8 cellular contexts compared by ENCODE assay signal in the genomic region with DNA sequence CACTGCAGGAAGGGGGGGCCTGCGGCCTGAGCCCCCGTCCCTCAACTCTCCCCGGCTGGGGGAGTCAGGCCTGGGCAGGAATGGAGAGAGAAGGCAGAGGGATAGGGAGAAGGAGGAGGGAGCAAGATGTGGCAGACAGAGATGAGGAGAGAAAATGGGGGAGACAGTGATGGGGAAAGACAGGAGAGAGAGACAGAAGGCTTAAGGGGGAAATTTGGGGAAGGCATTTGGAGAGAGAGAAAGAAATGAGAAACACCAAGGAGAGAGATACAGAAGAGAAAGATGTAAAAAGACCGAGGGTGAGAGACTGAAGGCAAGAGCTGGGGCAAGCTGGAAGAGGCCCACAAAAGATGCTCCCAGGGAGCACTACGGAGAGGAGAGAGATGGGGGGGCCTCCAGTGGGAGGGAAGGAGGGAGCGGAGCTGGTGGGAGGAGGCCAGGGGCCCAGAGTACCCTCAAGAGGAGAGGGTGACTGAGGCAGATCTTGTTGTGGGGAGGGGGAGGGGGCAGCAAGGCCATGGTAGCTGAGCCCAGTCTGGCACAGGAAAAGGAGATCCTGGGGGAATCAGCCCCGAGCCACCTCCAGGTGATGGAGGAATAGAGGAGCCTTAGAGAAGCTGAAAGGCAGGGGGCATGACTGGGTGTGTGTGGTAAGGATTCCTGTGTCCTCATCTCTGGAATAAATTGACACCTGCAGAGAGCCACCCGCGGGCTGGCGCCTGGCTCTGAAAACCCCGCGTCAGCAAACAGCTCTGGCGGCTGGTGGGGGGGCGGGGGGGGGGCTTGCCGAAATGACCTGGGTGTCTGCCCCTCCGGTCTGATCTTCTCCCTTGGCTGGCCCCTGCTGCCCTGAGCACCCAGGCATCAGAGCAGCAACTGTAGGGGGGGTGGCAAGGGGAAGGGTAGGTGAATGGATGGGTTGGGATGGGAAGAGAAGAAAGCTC. TPM values are rescaled to one million over a fixed set of nuclear protein-coding genes. Genes with fewer than 3 reads are reported as not detected.
A peak's percentile ranks its signal among the peaks of the same experiment; 100 is the strongest.
DNase-seq lines count a peak whose midpoint lies in the region; ATAC-seq and TF ChIP-seq lines count a peak whose summit lies in the region.

No MANE protein-coding gene starts in this region.

- H2BK120ac ChIP-seq in mesendoderm (ENCODE audit: low read depth, low read length): no peak overlapping the region

- no peak for ATAC-seq in left ventricle myocardium superior
- ATAC-seq in upper lobe of right lung: no peak
- ATAC-seq in HG03025 (IDR thresholded peaks at IDR 0.05; ENCODE audit: low FRiP score, unreplicated experiment): no peak

- H3K79me1 ChIP-seq in mesendoderm (ENCODE audit: low read length): no peaks in the 10 kb centered on the region

- H3K4me1 ChIP-seq in left ventricle myocardium inferior (peaks cover 32% of the 10 kb centered on the region), mesendoderm (ENCODE audit: control insufficient read depth, low read depth, low read length) (peaks cover 9% of the 10 kb centered on the region), upper lobe of right lung (peaks cover 10% of the 10 kb centered on the region)

- no peak overlapping the region for H2BK15ac ChIP-seq in mesendoderm (replicated peaks; ENCODE audit: low read depth)

- no peak overlapping the region for H4K8ac ChIP-seq in mesendoderm (ENCODE audit: low read depth, low read length)

- H3K4me3 ChIP-seq in left ventricle myocardium inferior (peak overlapping the region; percentile 78), astrocyte of the cerebellum (ENCODE audit: low read depth, low read length) (peak overlapping the region; percentile 72), mesendoderm (ENCODE audit: low read length) (peak overlapping the region; percentile 90), upper lobe of right lung (peak overlapping the region; percentile 64)

- no peak overlapping the region for H3K18ac ChIP-seq in mesendoderm (ENCODE audit: low read length)

- H3K56ac ChIP-seq in mesendoderm (ENCODE audit: low read length): peak overlapping the region; percentile 92

- H3K36me3 ChIP-seq in left ventricle myocardium inferior: no peaks in the 10 kb centered on the region
- H3K36me3 ChIP-seq in mesendoderm (ENCODE audit: control insufficient read depth, insufficient read depth, low read length): no peaks in the 10 kb centered on the region
- no peaks in the 10 kb centered on the region for H3K36me3 ChIP-seq in upper lobe of right lung

- no peaks in the 10 kb centered on the region for H3K9me3 ChIP-seq in left ventricle myocardium inferior (replicated peaks)
- H3K9me3 ChIP-seq in upper lobe of right lung: no peaks in the 10 kb centered on the region

- H3K79me2 ChIP-seq in mesendoderm (ENCODE audit: control insufficient read depth, insufficient read depth, low read length): no peaks in the 10 kb centered on the region

- H3K27ac ChIP-seq in left ventricle myocardium inferior (replicated peaks): peak overlapping the region; percentile 96
- no peak overlapping the region for H3K27ac ChIP-seq in mesendoderm (ENCODE audit: low read depth, low read length)
- H3K27ac ChIP-seq in upper lobe of right lung: peak overlapping the region; percentile 63

- peak overlapping the region; percentile 77 for H3K4me2 ChIP-seq in mesendoderm (ENCODE audit: low read length)

- in situ Hi-C loops in astrocyte of the cerebellum (cut with HindIII; ENCODE audit: low sequenced_read_pairs): no loop called here

- DNase-seq in left ventricle myocardium inferior: no peak
- no peak for DNase-seq in left ventricle myocardium superior
- no peak for DNase-seq in astrocyte of the cerebellum (ENCODE audit: low read depth)
- DNase-seq in mesendoderm: peak; percentile 47
- no peak for DNase-seq in upper lobe of right lung
- no peak for DNase-seq in SHP77 treated with DMSO at 0.1 percent for 48 hours (lab: John Stamatoyannopoulos, UW)
- no peak for DNase-seq in NCI-H187 treated with DMSO at 0.1 percent for 48 hours (lab: John Stamatoyannopoulos, UW)

- peak overlapping the region; percentile 93 for H3K9ac ChIP-seq in mesendoderm (ENCODE audit: low read length)

- whole genome bisulfite sequencing in mesendoderm (ENCODE audit: extremely low coverage, insufficient coverage, low lambda C conversion rate): no CpG with 5 or more reads among the region's 16 CpGs

- intact Hi-C loops in left ventricle myocardium inferior (cut with micrococcal nuclease) (no loop called here), left ventricle myocardium superior (cut with micrococcal nuclease) (no loop called here), upper lobe of right lung (cut with DNase I) (no loop called here)

- H3K4ac ChIP-seq in mesendoderm (ENCODE audit: low read depth, low read length): no peak overlapping the region

- no peak overlapping the region for H3K23ac ChIP-seq in mesendoderm (ENCODE audit: low read length)

- H3K27me3 ChIP-seq in left ventricle myocardium inferior (ENCODE audit: low read depth) (no peaks in the 10 kb centered on the region), mesendoderm (ENCODE audit: insufficient read depth, low read length, poor library complexity) (no peaks in the 10 kb centered on the region), upper lobe of right lung (no peaks in the 10 kb centered on the region)

- no peak overlapping the region for H4K5ac ChIP-seq in mesendoderm (ENCODE audit: low read length)

- H2AK5ac ChIP-seq in mesendoderm (ENCODE audit: low read length): peak overlapping the region; percentile 50

- TF ChIP-seq CTCF in left ventricle myocardium inferior (IDR thresholded peaks at IDR 0.05; ENCODE audit: borderline replicate concordance) (no peak), astrocyte of the cerebellum (IDR thresholded peaks at IDR 0.05; ENCODE audit: low read depth, low read length, missing control alignments) (no peak), upper lobe of right lung (IDR thresholded peaks at IDR 0.05) (no peak)

- H2BK5ac ChIP-seq in mesendoderm (ENCODE audit: low read length): no peak overlapping the region

RNA-seq across cellular contexts. Expression of gene NLGN2, which starts 1.5 kb away (rescaled TPM):
- total RNA-seq in left ventricle myocardium inferior: 9.3 TPM
- total RNA-seq in left ventricle myocardium superior: 6.5 TPM
- polyA plus RNA-seq in mesendoderm (2013, experiment 1 of 2): 9.3 TPM
- 9.1 TPM for polyA plus RNA-seq in mesendoderm (2013, experiment 2 of 2)
- 11.7 TPM for total RNA-seq in upper lobe of right lung

RNA-seq across cellular contexts. Expression of gene TMEM256, which starts 2.3 kb away (rescaled TPM):
- total RNA-seq in left ventricle myocardium inferior (67.8 TPM), left ventricle myocardium superior (53.5 TPM), upper lobe of right lung (45.2 TPM)
- polyA plus RNA-seq in mesendoderm (2013, experiment 1 of 2): 101 TPM
- 100 TPM for polyA plus RNA-seq in mesendoderm (2013, experiment 2 of 2)

RNA-seq across cellular contexts. Expression of gene PLSCR3, which starts 11.8 kb away (rescaled TPM):
- 20.1 TPM for total RNA-seq in left ventricle myocardium inferior
- total RNA-seq in left ventricle myocardium superior: 16.1 TPM
- polyA plus RNA-seq in mesendoderm (2013, experiment 1 of 2): 36.2 TPM
- polyA plus RNA-seq in mesendoderm (2013, experiment 2 of 2): 36.5 TPM
- total RNA-seq in upper lobe of right lung: 30.3 TPM

RNA-seq across cellular contexts. Expression of gene SPEM1, which starts 14.0 kb away (rescaled TPM):
- total RNA-seq in left ventricle myocardium inferior (not detected), left ventricle myocardium superior (not detected), upper lobe of right lung (not detected)
- polyA plus RNA-seq in mesendoderm (2013, experiment 1 of 2): 0.07 TPM
- polyA plus RNA-seq in mesendoderm (2013, experiment 2 of 2): 0.06 TPM

RNA-seq across cellular contexts. Expression of gene SPEM2, which starts 19.3 kb away (rescaled TPM):
- not detected for total RNA-seq in left ventricle myocardium inferior
- not detected for total RNA-seq in left ventricle myocardium superior
- 0.03 TPM for polyA plus RNA-seq in mesendoderm (2013, experiment 1 of 2)
- not detected for polyA plus RNA-seq in mesendoderm (2013, experiment 2 of 2)
- total RNA-seq in upper lobe of right lung: not detected
